8 cellular contexts compared by ENCODE assay signal in the genomic region with DNA sequence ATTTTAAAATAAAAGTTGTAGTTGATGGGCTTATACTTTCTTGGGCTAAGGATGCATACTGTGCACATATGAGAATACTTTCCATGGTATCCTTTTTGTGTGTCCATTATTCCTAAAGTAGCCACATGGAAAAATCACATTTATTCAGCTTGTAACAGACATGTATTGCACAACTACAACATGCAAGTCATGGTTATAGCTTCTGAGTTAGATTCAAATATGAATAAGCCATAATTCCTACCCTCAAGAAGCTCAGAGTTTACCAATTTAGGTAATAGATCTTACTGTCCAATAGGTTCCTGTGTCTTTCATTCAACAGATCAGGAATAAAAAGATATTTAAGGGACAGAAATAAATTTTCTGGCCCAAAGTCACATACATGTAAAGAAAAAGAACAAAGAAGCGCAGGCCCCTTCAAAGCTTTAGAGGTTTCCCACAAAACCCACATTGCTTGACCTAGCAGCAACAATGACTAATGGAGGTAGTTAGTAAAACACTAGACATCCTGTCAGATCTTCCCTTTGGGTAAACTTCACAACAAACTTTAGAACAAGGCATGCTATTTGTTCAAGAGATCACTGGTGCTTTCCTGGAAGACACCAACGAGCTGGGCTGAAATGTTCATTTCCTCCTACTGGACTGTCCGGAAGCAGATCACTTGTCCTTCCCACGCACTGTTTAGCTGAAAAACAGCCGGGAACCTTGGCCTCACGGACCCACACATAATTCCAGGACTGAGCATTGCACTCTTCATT.
DNase-seq lines count a peak whose midpoint lies in the region; ATAC-seq and TF ChIP-seq lines count a peak whose summit lies in the region.

No MANE protein-coding gene starts in this region.

- no peak overlapping the region for H3K4me3 ChIP-seq in left ventricle myocardium inferior
- H3K4me3 ChIP-seq in stomach: no peak overlapping the region
- no peak overlapping the region for H3K4me3 ChIP-seq in lower leg skin (ENCODE audit: low read depth, poor library complexity, severe bottlenecking)

- H3K27ac Mint-ChIP-seq in chondrocyte (ENCODE audit: unreplicated experiment): peak overlapping the region; percentile 65

- DNase-seq in left ventricle myocardium inferior (no peak), Right ventricle myocardium superior (no peak), chondrocyte (ENCODE audit: low spot score) (no peak), stomach (no peak), RPMI8226 (no peak), lower leg skin (ENCODE audit: low spot score in 2 of 2) (no peak), cerebellum (ENCODE audit: low spot score) (no peak)

- peaks cover 62% of the 10 kb centered on the region for H3K4me1 Mint-ChIP-seq in chondrocyte (ENCODE audit: low read depth)

- no peaks in the 10 kb centered on the region for H3K27me3 ChIP-seq in left ventricle myocardium inferior (ENCODE audit: low read depth)
- no peaks in the 10 kb centered on the region for H3K27me3 ChIP-seq in stomach

- no peak for TF ChIP-seq CTCF in left ventricle myocardium inferior (IDR thresholded peaks at IDR 0.05; ENCODE audit: borderline replicate concordance)
- no peak for TF ChIP-seq CTCF in chondrocyte (IDR thresholded peaks at IDR 0.05)
- TF ChIP-seq CTCF in stomach (IDR thresholded peaks at IDR 0.05): no peak
- no peak for TF ChIP-seq CTCF in lower leg skin (IDR thresholded peaks at IDR 0.05)

- no peak overlapping the region for H3K4me3 Mint-ChIP-seq in chondrocyte (ENCODE audit: unreplicated experiment)

- intact Hi-C loops in left ventricle myocardium inferior (cut with micrococcal nuclease): loop anchor here (10.0 kb wide), 1 partner anchor 75 kb away; a partner anchor contains a TSS
- intact Hi-C loops in Right ventricle myocardium superior (cut with DNase I): no loop called here
- intact Hi-C loops in stomach (cut with DNase I; ENCODE audit: low total_unique reads): no loop called here
- intact Hi-C loops in lower leg skin (cut with DNase I; ENCODE audit: low total_unique reads): no loop called here

- peaks cover 3% of the 10 kb centered on the region for H3K9me3 Mint-ChIP-seq in chondrocyte (ENCODE audit: low read depth)

- ATAC-seq in Right ventricle myocardium superior (ENCODE audit: poor library complexity) (no peak), HG03457 (IDR thresholded peaks at IDR 0.05; ENCODE audit: unreplicated experiment) (peak; percentile 82)

- H3K27ac ChIP-seq in left ventricle myocardium inferior (replicated peaks): peak overlapping the region; percentile 74
- H3K27ac ChIP-seq in stomach: peak overlapping the region; percentile 14 to 60 (median 43)

- no peaks in the 10 kb centered on the region for H3K36me3 Mint-ChIP-seq in chondrocyte (ENCODE audit: low read depth)

- H3K9me3 ChIP-seq in left ventricle myocardium inferior (replicated peaks) (no peaks in the 10 kb centered on the region), stomach (no peaks in the 10 kb centered on the region)

- peaks cover 52% of the 10 kb centered on the region for H3K4me1 ChIP-seq in left ventricle myocardium inferior
- peaks cover 26 to 61% (median 38%) of the 10 kb centered on the region in 4 donors for H3K4me1 ChIP-seq in stomach

- H3K36me3 ChIP-seq in left ventricle myocardium inferior: no peaks in the 10 kb centered on the region
- no peaks in the 10 kb centered on the region for H3K36me3 ChIP-seq in stomach

- no peak for TF ChIP-seq EP300 in stomach (IDR thresholded peaks at IDR 0.05)

- TF ChIP-seq POLR2A in stomach (IDR thresholded peaks at IDR 0.05): no peak
- TF ChIP-seq POLR2A in lower leg skin (IDR thresholded peaks at IDR 0.05): no peak

- H3K27me3 Mint-ChIP-seq in chondrocyte (ENCODE audit: low read depth): no peaks in the 10 kb centered on the region

- 43 to 67% (median 54%) methylated on average over 6 of the region's 6 CpGs for WGBS in stomach, 5 donors
- WGBS in lower leg skin, 2 donors: 52% methylated on average over 6 of the region's 6 CpGs
